ENCODE assay signal across 1 cellular context in genomic region chr7:131600578-131600977, GRCh38.
TF ChIP-seq lines count a peak whose summit lies in the region.

No MANE protein-coding gene starts in this region.

TF ChIP-seq in GM23338, 12 proteins besides CTCF, POLR2A, EP300 and RAD21 (continued from another document):
- no peak for TF ChIP-seq ETS1 (IDR thresholded peaks at IDR 0.05)
- TF ChIP-seq ZNF462 (CRISPR knock-in tag; IDR thresholded peaks at IDR 0.05): no peak
- TF ChIP-seq ZNF114 (CRISPR knock-in tag; IDR thresholded peaks at IDR 0.05): no peak
- no peak for TF ChIP-seq NANOG (IDR thresholded peaks at IDR 0.05; ENCODE audit: borderline replicate concordance)
- no peak for TF ChIP-seq CREB1 (CRISPR knock-in tag; IDR thresholded peaks at IDR 0.05; ENCODE audit: low read depth)
- no peak for TF ChIP-seq EZH2phosphoT487 (IDR thresholded peaks at IDR 0.05; ENCODE audit: unreplicated experiment)
- TF ChIP-seq REST (IDR thresholded peaks at IDR 0.05; ENCODE audit: unreplicated experiment): no peak
- TF ChIP-seq ZNF331 (CRISPR knock-in tag; IDR thresholded peaks at IDR 0.05; ENCODE audit: low read depth): no peak
- no peak for TF ChIP-seq JUNB (IDR thresholded peaks at IDR 0.05; ENCODE audit: unreplicated experiment)
